ENCODE assay signal across 22 cellular contexts in the genomic region with DNA sequence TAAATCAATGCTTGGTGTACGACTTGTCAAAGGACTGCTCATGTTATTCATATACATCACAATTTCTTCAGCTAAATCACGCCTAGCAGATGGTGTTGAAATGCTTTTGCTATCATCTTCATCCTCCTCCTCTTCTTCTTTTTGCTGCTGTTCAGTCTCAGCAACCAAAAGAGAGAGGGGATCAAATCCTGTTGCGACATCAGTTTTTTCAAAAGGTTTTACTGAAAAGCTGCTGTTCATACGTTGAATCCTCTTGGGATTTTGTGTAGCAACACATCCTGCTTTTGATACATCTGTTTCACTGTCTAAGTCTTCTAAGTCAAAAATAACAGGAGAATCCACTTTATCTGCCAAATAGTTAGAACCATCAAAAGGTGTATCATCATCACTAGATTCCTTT.
DNase-seq lines count a peak whose midpoint lies in the region; ATAC-seq and TF ChIP-seq lines count a peak whose summit lies in the region.
"Had no signal": no experiment of that assay in that cellular context is flagged by ENCODE, and none has a peak within 500 bp of the region (broad histone marks: within the 10 kb centered on the region; RNA-seq: fewer than 3 reads in every experiment).

No MANE protein-coding gene starts in this region.

- peaks cover 38% of the 10 kb centered on the region for H3K36me3 Mint-ChIP-seq in memory B cell

- H3K4me1 ChIP-seq in BLaER1: peaks cover 16% of the 10 kb centered on the region
- H3K4me1 ChIP-seq: A549, BE2C, HAP-1 had no signal

- no peaks in the 10 kb centered on the region for H3K27me3 Mint-ChIP-seq in memory B cell
- H3K27me3 Mint-ChIP-seq: CD4-positive, alpha-beta T cell; IgD-negative memory B cell had no signal

- H3K9ac ChIP-seq in BLaER1: no peak overlapping the region

- ATAC-seq in memory B cell (ENCODE audit: low read depth): no peak
- no peak for ATAC-seq in HG02884 (IDR thresholded peaks at IDR 0.05; ENCODE audit: unreplicated experiment)
- ATAC-seq: A549, Right ventricle myocardium inferior had no signal

- H3K9me3 Mint-ChIP-seq in memory B cell: peaks cover 1% of the 10 kb centered on the region
- H3K9me3 Mint-ChIP-seq: IgD-negative memory B cell had no signal

- H3K27ac ChIP-seq in BLaER1: no peak overlapping the region
- H3K27ac ChIP-seq: A549 had no signal

- no peaks in the 10 kb centered on the region for H3K4me1 Mint-ChIP-seq in memory B cell

- no peak overlapping the region for H3K4me3 ChIP-seq in BLaER1
- H3K4me3 ChIP-seq in choroid plexus epithelial cell (ENCODE audit: low read depth, low read length): no peak overlapping the region
- H3K4me3 ChIP-seq: A549, HAP-1 had no signal

- TF ChIP-seq CTCF in choroid plexus epithelial cell (conservative IDR thresholded peaks at IDR 0.05; ENCODE audit: low read depth, low read length): no peak

- peak overlapping the region; percentile 9 for H3K27ac Mint-ChIP-seq in memory B cell
- H3K27ac Mint-ChIP-seq: CD4-positive, alpha-beta T cell had no signal

- H3K9me3 ChIP-seq in BLaER1: 0 out of 2 replicates have a peak, but pooled peaks cover 5% of the 10 kb centered on the region
- H3K9me3 ChIP-seq: A549, BE2C, HAP-1 had no signal

- H4K20me1 ChIP-seq in BLaER1: no peaks in the 10 kb centered on the region

- peak overlapping the region; percentile 40 for H3K4me2 ChIP-seq in BLaER1
- H3K4me2 ChIP-seq: A549 had no signal

- peak; percentile 10 for DNase-seq in MV-4-11 (lab: John Stamatoyannopoulos, UW)
- peak; percentile 12 for DNase-seq in choroid plexus epithelial cell (ENCODE audit: low read depth)
- DNase-seq in memory B cell (ENCODE audit: low spot score in 2 of 2): no peak
- DNase-seq in GF-D8 (lab: John Stamatoyannopoulos, UW): no peak
- DNase-seq in activated CD4-positive, alpha-beta T cell treated with anti-CD3 and anti-CD28 coated beads, Interleukin-2, amount 50 U/mL, for 4 hours: no peak
- DNase-seq: BE2C; CD4-positive, alpha-beta T cell; COR-L47; DMS79; Karpas-422; NCI-H1417; NCI-H1694 treated with DMSO at 0.1 percent for 48 hours; NCI-H2081 treated with DMSO at 0.1 percent for 48 hours; NCI-H2171 treated with DMSO at 0.1 percent for 48 hours; NCI-H446 treated with DMSO at 0.1 percent for 48 hours; NCI-H526 treated with DMSO at 0.1 percent for 48 hours had no signal

- no peak overlapping the region for H3K4me3 Mint-ChIP-seq in memory B cell
- H3K4me3 Mint-ChIP-seq: CD4-positive, alpha-beta T cell; IgD-negative memory B cell had no signal

- H3K36me3 ChIP-seq in BLaER1: peaks cover 28% of the 10 kb centered on the region
- H3K36me3 ChIP-seq: HAP-1 had no signal

- no peaks in the 10 kb centered on the region for H3K27me3 ChIP-seq in BLaER1
- H3K27me3 ChIP-seq: BE2C had no signal

Comparison
In these comparisons a context has a peak if more than half of its experiments do, and no peak if none do; other contexts are left out.
1. DNase-seq: peak in MV-4-11 (single experiment) and choroid plexus epithelial cell (single experiment); none in memory B cell (0 of 2), GF-D8 (single experiment) and activated CD4-positive, alpha-beta T cell treated with anti-CD3 and anti-CD28 coated beads, Interleukin-2, amount 50 U/mL, for 4 hours (0 of 2).